18 cellular contexts compared by ENCODE assay signal in the genomic region with DNA sequence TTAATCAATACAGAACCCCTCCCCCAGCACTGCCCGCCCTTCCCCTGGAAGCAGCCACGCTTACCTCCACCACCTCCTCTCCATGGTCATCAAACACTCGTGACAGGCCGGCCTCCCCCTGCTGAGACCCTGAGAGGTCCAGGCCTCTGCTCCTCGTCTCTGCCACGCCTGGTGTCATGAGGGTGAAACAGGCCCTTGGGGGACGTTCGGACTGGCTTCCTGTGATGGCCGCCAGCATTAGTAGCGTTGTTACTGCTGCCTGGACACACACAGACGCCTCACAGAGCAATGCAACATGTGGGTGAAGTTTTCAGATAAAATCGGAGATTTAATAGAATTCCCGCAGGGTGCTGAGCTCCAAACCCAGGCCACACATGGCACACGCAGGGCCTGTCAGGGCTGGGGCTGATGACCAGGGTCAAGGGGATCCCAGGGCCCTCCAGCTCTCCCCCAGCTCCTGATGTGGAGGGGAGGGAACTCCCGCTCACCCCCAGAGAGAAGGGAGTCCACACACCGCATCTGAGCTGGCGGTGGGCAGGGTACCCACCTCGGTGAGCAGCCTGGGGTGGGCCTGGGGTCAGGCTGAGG.
"Had no signal": no experiment of that assay in that cellular context is flagged by ENCODE, and none has a peak within 500 bp of the region (broad histone marks: within the 10 kb centered on the region; RNA-seq: fewer than 3 reads in every experiment).

No MANE protein-coding gene starts in this region.

- H3K4me3 Mint-ChIP-seq: activated naive CD4-positive, alpha-beta T cell treated with anti-CD3 and anti-CD28 coated beads, Interleukin-2, amount 50 U/mL, for 24 hours; activated T-helper 17 cell treated with anti-CD3 and anti-CD28 coated beads, Interleukin-2, amount 50 U/mL, for 72 hours; immature natural killer cell; naive thymus-derived CD4-positive, alpha-beta T cell had no signal

- H3K27ac Mint-ChIP-seq: activated naive CD4-positive, alpha-beta T cell treated with anti-CD3 and anti-CD28 coated beads, Interleukin-2, amount 50 U/mL, for 24 hours; activated T-helper 17 cell treated with anti-CD3 and anti-CD28 coated beads, Interleukin-2, amount 50 U/mL, for 72 hours; immature natural killer cell; naive thymus-derived CD4-positive, alpha-beta T cell had no signal

- H3K9me3 ChIP-seq: adrenal gland, colonic mucosa, esophagus squamous epithelium, stomach, testis had no signal

- H3K36me3 Mint-ChIP-seq: activated naive CD4-positive, alpha-beta T cell treated with anti-CD3 and anti-CD28 coated beads, Interleukin-2, amount 50 U/mL, for 24 hours; immature natural killer cell; naive thymus-derived CD4-positive, alpha-beta T cell had no signal

- H3K36me3 ChIP-seq: adrenal gland, colonic mucosa, esophagus squamous epithelium, stomach had no signal

- H3K4me3 ChIP-seq: adrenal gland, colonic mucosa, esophagus squamous epithelium, lung, stomach, testis had no signal

- H3K27me3 ChIP-seq: adrenal gland, colonic mucosa, esophagus squamous epithelium, testis had no signal

- H3K9me3 Mint-ChIP-seq: activated naive CD4-positive, alpha-beta T cell treated with anti-CD3 and anti-CD28 coated beads, Interleukin-2, amount 50 U/mL, for 24 hours; activated T-helper 17 cell treated with anti-CD3 and anti-CD28 coated beads, Interleukin-2, amount 50 U/mL, for 72 hours; immature natural killer cell; naive thymus-derived CD4-positive, alpha-beta T cell had no signal

- H3K4me1 Mint-ChIP-seq: activated T-helper 17 cell treated with anti-CD3 and anti-CD28 coated beads, Interleukin-2, amount 50 U/mL, for 72 hours had no signal

- DNase-seq: activated CD4-positive, alpha-beta T cell treated with anti-CD3 and anti-CD28 coated beads for 1 hour; activated CD4-positive, alpha-beta T cell treated with anti-CD3 and anti-CD28 coated beads, Interleukin-2, amount 50 U/mL, for 4 hours; activated T-cell treated with anti-CD3 and anti-CD28 coated beads for 4 hours; adrenal gland; caudate nucleus; colonic mucosa; esophagus squamous epithelium; immature natural killer cell; left colon; naive thymus-derived CD4-positive, alpha-beta T cell; stimulated activated CD4-positive, alpha-beta T cell treated with anti-CD3 and anti-CD28 coated beads, Interleukin-1b, Interleukin-23, amount 100 ng/mL, for 48 hours; stomach; T-helper 1 cell; T1000; testis had no signal

- H3K27ac ChIP-seq: adrenal gland, colonic mucosa, esophagus squamous epithelium, testis had no signal

- ATAC-seq: activated T-helper 17 cell treated with anti-CD3 and anti-CD28 coated beads, Interleukin-2, amount 50 U/mL, for 72 hours; left colon; naive thymus-derived CD4-positive, alpha-beta T cell had no signal
